8 cellular contexts compared by ENCODE assay signal in the genomic region with DNA sequence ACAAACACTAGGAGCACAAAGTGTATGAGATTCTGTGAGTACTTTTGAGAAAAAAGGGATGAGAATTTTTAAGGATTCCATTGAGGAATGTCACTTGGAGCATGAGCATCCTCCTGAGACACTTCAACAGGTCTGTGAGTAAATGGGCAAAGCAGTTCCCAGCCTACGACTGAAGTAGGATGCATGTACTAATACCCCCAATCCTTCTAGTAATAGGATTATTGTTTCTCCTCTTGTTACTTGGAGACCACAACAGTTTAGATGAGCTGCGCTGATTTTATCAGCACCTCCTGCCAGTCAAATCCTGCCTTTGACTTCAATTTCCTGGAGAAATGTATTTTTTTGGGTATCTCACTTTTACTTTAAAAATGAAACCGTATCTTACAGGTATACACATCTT. TPM values are rescaled to one million over a fixed set of nuclear protein-coding genes. Genes with fewer than 3 reads are reported as not detected.
A peak's percentile ranks its signal among the peaks of the same experiment; 100 is the strongest.
DNase-seq lines count a peak whose midpoint lies in the region; ATAC-seq and TF ChIP-seq lines count a peak whose summit lies in the region.

No MANE protein-coding gene starts in this region.

- no peak for ATAC-seq in GM23338
- no peak for ATAC-seq in HG02852 (IDR thresholded peaks at IDR 0.05; ENCODE audit: unreplicated experiment)

- TF ChIP-seq CTCF in GM23338 (conservative IDR thresholded peaks at IDR 0.05; ENCODE audit: low read depth in 2 of 2) (no peak), fibroblast of mammary gland (conservative IDR thresholded peaks at IDR 0.05; ENCODE audit: control insufficient read depth, insufficient read depth, low read depth, low read length) (no peak), testis (IDR thresholded peaks at IDR 0.05) (no peak)

- H3K36me3 ChIP-seq in GM23338 (ENCODE audit: insufficient read depth), result no peaks in the 10 kb centered on the region
- H3K36me3 ChIP-seq in SJCRH30, result no peaks in the 10 kb centered on the region
- H3K36me3 ChIP-seq in testis (ENCODE audit: low read depth, missing control alignments), result no peaks in the 10 kb centered on the region

- peak overlapping the region; percentile 91; the same call in 1 of the 2 replicates for H3K27ac Mint-ChIP-seq in GM23338

- H3K27me3 ChIP-seq in GM23338 (ENCODE audit: insufficient read depth) (no peaks in the 10 kb centered on the region), SJCRH30 (no peaks in the 10 kb centered on the region), testis (no peaks in the 10 kb centered on the region)

- DNase-seq in GM23338 (ENCODE audit: low spot score) (peak; percentile 18), SJCRH30 (no peak), fibroblast of mammary gland (ENCODE audit: low read depth) (peak; percentile 7), skeletal muscle cell (ENCODE audit: low read depth) (no peak), posterior vena cava (ENCODE audit: low spot score) (no peak), OCI-M2 (lab: John Stamatoyannopoulos, UW; ENCODE audit: unreplicated experiment) (no peak), testis (no peak)

- peaks cover 8% of the 10 kb centered on the region for H3K4me1 Mint-ChIP-seq in GM23338

- no peak for TF ChIP-seq POLR2A in testis (IDR thresholded peaks at IDR 0.05)

- H3K4me1 ChIP-seq in GM23338 (ENCODE audit: insufficient read depth) (peaks cover 6% of the 10 kb centered on the region; the same call in 1 of the 2 replicates), SJCRH30 (0 out of 2 replicates have a peak, but pooled peaks cover 3% of the 10 kb centered on the region), testis (peaks cover 6% of the 10 kb centered on the region)

- 17 to 18% methylated on average over 3 of the region's 3 CpGs for WGBS in testis, 2 donors

- H3K4me3 ChIP-seq in GM23338 (peak overlapping the region; percentile 76), SJCRH30 (peak overlapping the region; percentile 73), fibroblast of mammary gland (ENCODE audit: control insufficient read depth, low read depth, low read length) (peak overlapping the region; percentile 93), skeletal muscle cell (ENCODE audit: low read depth, low read length) (peak overlapping the region; percentile 85), testis (peak overlapping the region in 1 of 2 donors; percentile 72)

- peak overlapping the region; percentile 98 for H3K4me3 Mint-ChIP-seq in GM23338

- peak overlapping the region; percentile 99 for H2AFZ ChIP-seq in GM23338

- H3K4me2 ChIP-seq in GM23338, result peak overlapping the region; percentile 91

- H3K9me3 ChIP-seq in SJCRH30 (replicated peaks) (no peaks in the 10 kb centered on the region), testis (no peaks in the 10 kb centered on the region)

- H4K20me1 ChIP-seq in GM23338 (replicated peaks; ENCODE audit: insufficient read depth), result no peaks in the 10 kb centered on the region

- no peaks in the 10 kb centered on the region for H3F3A ChIP-seq in GM23338 (replicated peaks; ENCODE audit: low read depth)

- H3K27ac ChIP-seq in GM23338 (ENCODE audit: low read depth) (no peak overlapping the region), SJCRH30 (no peak overlapping the region), testis (no peak overlapping the region)

- no peaks in the 10 kb centered on the region for H3K9me3 Mint-ChIP-seq in GM23338

- no peaks in the 10 kb centered on the region for H3K79me2 ChIP-seq in GM23338 (replicated peaks; ENCODE audit: insufficient read depth)

- no peaks in the 10 kb centered on the region for H3K36me3 Mint-ChIP-seq in GM23338 (ENCODE audit: low read depth)

- no peaks in the 10 kb centered on the region for H3K9me2 ChIP-seq in GM23338 (ENCODE audit: insufficient read depth)

- no peaks in the 10 kb centered on the region for H3K27me3 Mint-ChIP-seq in GM23338 (ENCODE audit: insufficient read depth, low read depth, poor library complexity)

- intact Hi-C loops in posterior vena cava (cut with DNase I) (no loop called here), testis (cut with DNase I; ENCODE audit: low total_unique reads) (no loop called here)

TF ChIP-seq in GM23338, 12 proteins besides CTCF, POLR2A, EP300 and RAD21 (continues in another document):
- TF ChIP-seq EZH2 (IDR thresholded peaks at IDR 0.05; ENCODE audit: low read depth, unreplicated experiment) (no peak), ZNF331 (CRISPR knock-in tag; IDR thresholded peaks at IDR 0.05; ENCODE audit: low read depth) (no peak), ZNF114 (CRISPR knock-in tag; IDR thresholded peaks at IDR 0.05) (no peak), POLR2AphosphoS5 (IDR thresholded peaks at IDR 0.05; ENCODE audit: low read depth) (no peak)
- TF ChIP-seq, protein P1, sequence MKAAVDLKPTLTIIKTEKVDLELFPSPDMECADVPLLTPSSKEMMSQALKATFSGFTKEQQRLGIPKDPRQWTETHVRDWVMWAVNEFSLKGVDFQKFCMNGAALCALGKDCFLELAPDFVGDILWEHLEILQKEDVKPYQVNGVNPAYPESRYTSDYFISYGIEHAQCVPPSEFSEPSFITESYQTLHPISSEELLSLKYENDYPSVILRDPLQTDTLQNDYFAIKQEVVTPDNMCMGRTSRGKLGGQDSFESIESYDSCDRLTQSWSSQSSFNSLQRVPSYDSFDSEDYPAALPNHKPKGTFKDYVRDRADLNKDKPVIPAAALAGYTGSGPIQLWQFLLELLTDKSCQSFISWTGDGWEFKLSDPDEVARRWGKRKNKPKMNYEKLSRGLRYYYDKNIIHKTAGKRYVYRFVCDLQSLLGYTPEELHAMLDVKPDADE (IDR thresholded peaks at IDR 0.05), result no peak
- TF ChIP-seq, protein P2, sequence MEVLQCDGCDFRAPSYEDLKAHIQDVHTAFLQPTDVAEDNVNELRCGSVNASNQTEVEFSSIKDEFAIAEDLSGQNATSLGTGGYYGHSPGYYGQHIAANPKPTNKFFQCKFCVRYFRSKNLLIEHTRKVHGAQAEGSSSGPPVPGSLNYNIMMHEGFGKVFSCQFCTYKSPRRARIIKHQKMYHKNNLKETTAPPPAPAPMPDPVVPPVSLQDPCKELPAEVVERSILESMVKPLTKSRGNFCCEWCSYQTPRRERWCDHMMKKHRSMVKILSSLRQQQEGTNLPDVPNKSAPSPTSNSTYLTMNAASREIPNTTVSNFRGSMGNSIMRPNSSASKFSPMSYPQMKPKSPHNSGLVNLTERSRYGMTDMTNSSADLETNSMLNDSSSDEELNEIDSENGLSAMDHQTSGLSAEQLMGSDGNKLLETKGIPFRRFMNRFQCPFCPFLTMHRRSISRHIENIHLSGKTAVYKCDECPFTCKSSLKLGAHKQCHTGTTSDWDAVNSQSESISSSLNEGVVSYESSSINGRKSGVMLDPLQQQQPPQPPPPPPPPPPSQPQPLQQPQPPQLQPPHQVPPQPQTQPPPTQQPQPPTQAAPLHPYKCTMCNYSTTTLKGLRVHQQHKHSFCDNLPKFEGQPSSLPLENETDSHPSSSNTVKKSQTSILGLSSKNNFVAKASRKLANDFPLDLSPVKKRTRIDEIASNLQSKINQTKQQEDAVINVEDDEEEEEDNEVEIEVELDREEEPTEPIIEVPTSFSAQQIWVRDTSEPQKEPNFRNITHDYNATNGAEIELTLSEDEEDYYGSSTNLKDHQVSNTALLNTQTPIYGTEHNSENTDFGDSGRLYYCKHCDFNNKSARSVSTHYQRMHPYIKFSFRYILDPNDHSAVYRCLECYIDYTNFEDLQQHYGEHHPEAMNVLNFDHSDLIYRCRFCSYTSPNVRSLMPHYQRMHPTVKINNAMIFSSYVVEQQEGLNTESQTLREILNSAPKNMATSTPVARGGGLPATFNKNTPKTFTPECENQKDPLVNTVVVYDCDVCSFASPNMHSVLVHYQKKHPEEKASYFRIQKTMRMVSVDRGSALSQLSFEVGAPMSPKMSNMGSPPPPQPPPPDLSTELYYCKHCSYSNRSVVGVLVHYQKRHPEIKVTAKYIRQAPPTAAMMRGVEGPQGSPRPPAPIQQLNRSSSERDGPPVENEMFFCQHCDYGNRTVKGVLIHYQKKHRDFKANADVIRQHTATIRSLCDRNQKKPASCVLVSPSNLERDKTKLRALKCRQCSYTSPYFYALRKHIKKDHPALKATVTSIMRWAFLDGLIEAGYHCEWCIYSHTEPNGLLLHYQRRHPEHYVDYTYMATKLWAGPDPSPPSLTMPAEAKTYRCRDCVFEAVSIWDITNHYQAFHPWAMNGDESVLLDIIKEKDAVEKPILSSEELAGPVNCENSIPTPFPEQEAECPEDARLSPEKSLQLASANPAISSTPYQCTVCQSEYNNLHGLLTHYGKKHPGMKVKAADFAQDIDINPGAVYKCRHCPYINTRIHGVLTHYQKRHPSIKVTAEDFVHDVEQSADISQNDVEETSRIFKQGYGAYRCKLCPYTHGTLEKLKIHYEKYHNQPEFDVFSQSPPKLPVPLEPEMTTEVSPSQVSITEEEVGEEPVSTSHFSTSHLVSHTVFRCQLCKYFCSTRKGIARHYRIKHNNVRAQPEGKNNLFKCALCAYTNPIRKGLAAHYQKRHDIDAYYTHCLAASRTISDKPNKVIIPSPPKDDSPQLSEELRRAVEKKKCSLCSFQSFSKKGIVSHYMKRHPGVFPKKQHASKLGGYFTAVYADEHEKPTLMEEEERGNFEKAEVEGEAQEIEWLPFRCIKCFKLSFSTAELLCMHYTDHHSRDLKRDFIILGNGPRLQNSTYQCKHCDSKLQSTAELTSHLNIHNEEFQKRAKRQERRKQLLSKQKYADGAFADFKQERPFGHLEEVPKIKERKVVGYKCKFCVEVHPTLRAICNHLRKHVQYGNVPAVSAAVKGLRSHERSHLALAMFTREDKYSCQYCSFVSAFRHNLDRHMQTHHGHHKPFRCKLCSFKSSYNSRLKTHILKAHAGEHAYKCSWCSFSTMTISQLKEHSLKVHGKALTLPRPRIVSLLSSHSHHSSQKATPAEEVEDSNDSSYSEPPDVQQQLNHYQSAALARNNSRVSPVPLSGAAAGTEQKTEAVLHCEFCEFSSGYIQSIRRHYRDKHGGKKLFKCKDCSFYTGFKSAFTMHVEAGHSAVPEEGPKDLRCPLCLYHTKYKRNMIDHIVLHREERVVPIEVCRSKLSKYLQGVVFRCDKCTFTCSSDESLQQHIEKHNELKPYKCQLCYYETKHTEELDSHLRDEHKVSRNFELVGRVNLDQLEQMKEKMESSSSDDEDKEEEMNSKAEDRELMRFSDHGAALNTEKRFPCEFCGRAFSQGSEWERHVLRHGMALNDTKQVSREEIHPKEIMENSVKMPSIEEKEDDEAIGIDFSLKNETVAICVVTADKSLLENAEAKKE (CRISPR knock-in tag; IDR thresholded peaks at IDR 0.05), result no peak

RNA-seq across cellular contexts. Expression of a gene that starts 0.8 kb away (rescaled TPM):
- 66.1 and 69.6 TPM in 2 replicates for total RNA-seq in GM23338 (2014; rRNA removed; shearing (Covaris generic))
- polyA plus RNA-seq in GM23338 (2016; fragmentation: Nextera tagmentation; extraction: Ambion mirVana) (21.9 and 27.2 TPM in 2 replicates), testis (ENCODE audit: insufficient read depth, low read depth, low replicate concordance) (39.3 TPM)
- 9.1 and 9.3 TPM in 2 replicates for total RNA-seq in SJCRH30 (2014; rRNA removed; shearing (Covaris generic))
- total RNA-seq in posterior vena cava (10 to 100 TPM; 13.9 to 16.8 TPM), testis (10 to 100 TPM; 53.3 to 55.7 TPM)

RNA-seq across cellular contexts. Expression of a gene that starts 21.0 kb away (rescaled TPM):
- total RNA-seq in GM23338 (2014; rRNA removed; shearing (Covaris generic)), result 3.3 and 8.7 TPM in 2 replicates
- 40.8 and 43.2 TPM in 2 replicates for polyA plus RNA-seq in GM23338 (2016; fragmentation: Nextera tagmentation; extraction: Ambion mirVana)
- 28.1 and 31.0 TPM in 2 replicates for total RNA-seq in SJCRH30 (2014; rRNA removed; shearing (Covaris generic))
- 10 to 100 TPM in 1 of 2 donors, 1 to 10 TPM in 1; 9.4 to 10.9 TPM for total RNA-seq in posterior vena cava
- 10 to 100 TPM; 28.2 to 29.2 TPM for total RNA-seq in testis
- 17.9 TPM for polyA plus RNA-seq in testis (ENCODE audit: insufficient read depth, low read depth, low replicate concordance)

Comparison
In these comparisons a context has a peak if more than half of its experiments do, and no peak if none do; other contexts are left out.
1. DNase-seq: peak in GM23338 (single experiment) and fibroblast of mammary gland (single experiment); none in SJCRH30 (0 of 2), skeletal muscle cell (single experiment), posterior vena cava (single experiment), OCI-M2 (single experiment) and testis (single experiment).